11 cellular contexts compared by ENCODE assay signal in the genomic region with DNA sequence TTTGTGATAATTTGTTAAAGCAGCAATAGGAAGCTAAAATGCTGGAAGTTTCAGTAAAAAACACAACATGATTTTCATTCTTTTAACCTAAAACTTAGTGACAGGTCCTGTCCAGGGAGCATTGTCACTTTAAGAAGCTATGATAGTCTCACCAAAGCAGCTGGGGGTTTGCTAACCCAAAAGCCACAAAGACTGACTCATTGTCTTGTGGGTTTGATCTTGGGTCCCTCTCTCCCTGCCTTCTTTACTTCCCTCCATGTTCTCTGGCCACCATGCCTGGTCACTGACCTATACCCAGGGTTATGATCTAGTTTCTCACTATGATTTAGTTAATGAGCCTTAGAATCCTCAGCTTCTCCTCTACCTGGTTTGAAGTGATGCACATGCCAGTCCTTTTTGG.
DNase-seq lines count a peak whose midpoint lies in the region; ATAC-seq and TF ChIP-seq lines count a peak whose summit lies in the region.
"Had no signal": no experiment of that assay in that cellular context is flagged by ENCODE, and none has a peak within 500 bp of the region (broad histone marks: within the 10 kb centered on the region; RNA-seq: fewer than 3 reads in every experiment).

No MANE protein-coding gene starts in this region.

- H3K27ac ChIP-seq in foreskin keratinocyte (no peak overlapping the region), vagina (no peak overlapping the region)
- H3K27ac ChIP-seq: sigmoid colon had no signal

- no peak overlapping the region for H3K4me3 ChIP-seq in vagina
- H3K4me3 ChIP-seq: sigmoid colon had no signal

- H3K27me3 ChIP-seq in foreskin keratinocyte = peaks cover 26% of the 10 kb centered on the region
- no peaks in the 10 kb centered on the region for H3K27me3 ChIP-seq in vagina
- H3K27me3 ChIP-seq: sigmoid colon had no signal

- ATAC-seq in GM18519 (IDR thresholded peaks at IDR 0.05; ENCODE audit: low FRiP score, unreplicated experiment) = peak; percentile 54
- peak; percentile 44 for ATAC-seq in HG02852 (IDR thresholded peaks at IDR 0.05; ENCODE audit: unreplicated experiment)
- ATAC-seq in foreskin keratinocyte = peak; percentile 60
- ATAC-seq in esophagus mucosa = no peak

- no peaks in the 10 kb centered on the region for H3K4me1 ChIP-seq in foreskin keratinocyte
- H3K4me1 ChIP-seq in vagina = no peaks in the 10 kb centered on the region

- TF ChIP-seq CTCF in foreskin keratinocyte (conservative IDR thresholded peaks at IDR 0.05) (no peak), vagina (IDR thresholded peaks at IDR 0.05) (no peak)

- H3K36me3 ChIP-seq in vagina = no peaks in the 10 kb centered on the region
- H3K36me3 ChIP-seq: sigmoid colon had no signal

- intact Hi-C loops in vagina (cut with DNase I) = loop anchor here (2.0 kb wide), 1 partner anchor 34 kb away; no protein-coding TSS in a partner anchor

- DNase-seq in NOMO-1 (lab: John Stamatoyannopoulos, UW; ENCODE audit: unreplicated experiment in 2 of 2) (peak; percentile 61 to 77), foreskin keratinocyte (peak; percentile 15 to 43), vagina (ENCODE audit: extremely low spot score in 2 of 2) (no peak), HT-29 (ENCODE audit: low spot score) (no peak)
- no peak for DNase-seq in stimulated activated CD4-positive, alpha-beta T cell treated with anti-CD3 and anti-CD28 coated beads, Interleukin-15, amount 100 ng/mL, for 24 hours
- DNase-seq: activated naive CD8-positive, alpha-beta T cell treated with anti-CD3 and anti-CD28 coated beads, Interleukin-2, amount 10 ng/mL, durations not matched to agents 7 days and 5 days; sigmoid colon; SW 1271 had no signal

- no peak for TF ChIP-seq POLR2A in vagina (IDR thresholded peaks at IDR 0.05)

- no peaks in the 10 kb centered on the region for H3K9me3 ChIP-seq in vagina
- H3K9me3 ChIP-seq: sigmoid colon had no signal

Comparison
In these comparisons a context has a peak if more than half of its experiments do, and no peak if none do; other contexts are left out.
1. DNase-seq: peak in NOMO-1 (2 of 2) and foreskin keratinocyte (2 of 2); none in vagina (0 of 2), stimulated activated CD4-positive, alpha-beta T cell treated with anti-CD3 and anti-CD28 coated beads, Interleukin-15, amount 100 ng/mL, for 24 hours (single experiment) and HT-29 (single experiment).